Comparison of ENCODE assay signal across 2 cellular contexts in the genomic region with DNA sequence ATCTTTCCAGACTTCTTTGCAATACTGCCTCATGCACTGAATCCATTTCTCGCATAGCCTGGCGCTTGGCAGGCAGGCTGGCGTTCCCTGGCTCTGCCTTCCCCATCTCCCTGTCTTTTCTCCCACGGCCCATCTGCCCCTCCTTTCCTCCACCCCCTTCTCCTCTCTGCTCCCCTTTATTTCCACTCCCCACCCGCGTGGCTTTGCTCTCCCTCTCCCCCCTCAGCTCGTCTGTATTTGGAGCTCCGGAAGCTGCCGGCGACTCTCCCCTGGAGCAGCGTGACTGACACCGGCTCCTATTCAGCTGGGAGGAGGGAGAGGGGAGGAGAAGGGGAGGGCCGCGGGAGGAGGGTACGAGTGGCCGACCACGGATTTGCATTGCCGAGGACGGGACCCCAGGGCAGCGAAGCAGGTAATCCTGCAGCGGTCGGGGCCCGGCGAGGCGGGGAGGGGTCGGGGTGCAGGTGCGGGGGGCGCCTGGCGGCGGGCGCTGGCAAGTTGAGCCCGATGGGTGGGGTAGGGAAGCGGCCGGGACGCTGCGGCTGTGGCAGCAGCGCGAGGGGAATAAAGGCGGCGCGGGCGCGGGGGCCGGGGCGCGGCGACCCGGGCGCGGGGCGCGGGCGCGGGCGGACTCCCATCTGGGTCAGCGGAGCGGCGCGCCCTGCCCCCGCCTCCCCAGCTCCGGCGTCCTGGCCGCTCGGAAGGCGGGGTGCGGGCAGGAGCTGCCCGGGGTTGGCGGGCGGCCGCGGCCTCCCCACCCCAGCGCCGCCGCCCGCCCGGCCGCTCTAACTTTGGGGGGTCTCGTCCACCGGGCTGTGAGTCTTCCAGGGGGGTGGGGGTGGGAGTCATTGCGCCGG.
TF ChIP-seq lines count a peak whose summit lies in the region.

A gene with protein sequence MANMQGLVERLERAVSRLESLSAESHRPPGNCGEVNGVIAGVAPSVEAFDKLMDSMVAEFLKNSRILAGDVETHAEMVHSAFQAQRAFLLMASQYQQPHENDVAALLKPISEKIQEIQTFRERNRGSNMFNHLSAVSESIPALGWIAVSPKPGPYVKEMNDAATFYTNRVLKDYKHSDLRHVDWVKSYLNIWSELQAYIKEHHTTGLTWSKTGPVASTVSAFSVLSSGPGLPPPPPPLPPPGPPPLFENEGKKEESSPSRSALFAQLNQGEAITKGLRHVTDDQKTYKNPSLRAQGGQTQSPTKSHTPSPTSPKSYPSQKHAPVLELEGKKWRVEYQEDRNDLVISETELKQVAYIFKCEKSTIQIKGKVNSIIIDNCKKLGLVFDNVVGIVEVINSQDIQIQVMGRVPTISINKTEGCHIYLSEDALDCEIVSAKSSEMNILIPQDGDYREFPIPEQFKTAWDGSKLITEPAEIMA (plus strand): TSS at position 261 of the 857 bp plus-strand sequence. CDS start 27,961 bp downstream, outside the sequence.

TF ChIP-seq in H1, 55 proteins besides CTCF, POLR2A, EP300 and RAD21:
- no peak for TF ChIP-seq RXRA (IDR thresholded peaks at IDR 0.05; ENCODE audit: insufficient read depth, low read depth, low read length)
- peak; percentile 32; the same call in 1 of the 2 replicates for TF ChIP-seq KDM1A (IDR thresholded peaks at IDR 0.05; ENCODE audit: borderline replicate concordance, low read length)
- 0 out of 4 replicates have a peak, but pooled peaks of 1 of the 2 experiments have one; percentile 49 for TF ChIP-seq HDAC2 (IDR thresholded peaks at IDR 0.05; ENCODE audit: borderline replicate concordance in 1 of 2, low read depth in 2 of 2, low read length in 2 of 2)
- TF ChIP-seq MAFK (IDR thresholded peaks at IDR 0.05; ENCODE audit: low read depth, low read length), result no peak
- TF ChIP-seq SAP30 (IDR thresholded peaks at IDR 0.05; ENCODE audit: insufficient read depth, insufficient replicate concordance, low read length), result peak; percentile 54
- TF ChIP-seq, protein P1, sequence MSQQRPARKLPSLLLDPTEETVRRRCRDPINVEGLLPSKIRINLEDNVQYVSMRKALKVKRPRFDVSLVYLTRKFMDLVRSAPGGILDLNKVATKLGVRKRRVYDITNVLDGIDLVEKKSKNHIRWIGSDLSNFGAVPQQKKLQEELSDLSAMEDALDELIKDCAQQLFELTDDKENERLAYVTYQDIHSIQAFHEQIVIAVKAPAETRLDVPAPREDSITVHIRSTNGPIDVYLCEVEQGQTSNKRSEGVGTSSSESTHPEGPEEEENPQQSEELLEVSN (IDR thresholded peaks at IDR 0.05), result peak; percentile 50; the same call in 1 of the 2 replicates
- peak; percentile 61 for TF ChIP-seq ASH2L (IDR thresholded peaks at IDR 0.05; ENCODE audit: low read length)
- peak; percentile 42; the same call in 1 of the 2 replicates for TF ChIP-seq POLR2AphosphoS5 (IDR thresholded peaks at IDR 0.05; ENCODE audit: low read depth, low read length)
- TF ChIP-seq, protein P2, sequence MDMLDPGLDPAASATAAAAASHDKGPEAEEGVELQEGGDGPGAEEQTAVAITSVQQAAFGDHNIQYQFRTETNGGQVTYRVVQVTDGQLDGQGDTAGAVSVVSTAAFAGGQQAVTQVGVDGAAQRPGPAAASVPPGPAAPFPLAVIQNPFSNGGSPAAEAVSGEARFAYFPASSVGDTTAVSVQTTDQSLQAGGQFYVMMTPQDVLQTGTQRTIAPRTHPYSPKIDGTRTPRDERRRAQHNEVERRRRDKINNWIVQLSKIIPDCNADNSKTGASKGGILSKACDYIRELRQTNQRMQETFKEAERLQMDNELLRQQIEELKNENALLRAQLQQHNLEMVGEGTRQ (IDR thresholded peaks at IDR 0.05; ENCODE audit: low read length), result no peak
- peak; percentile 8; the same call in 1 of the 2 replicates for TF ChIP-seq RBBP5 (IDR thresholded peaks at IDR 0.05; ENCODE audit: borderline replicate concordance, low read depth, low read length)
- TF ChIP-seq, protein P3, sequence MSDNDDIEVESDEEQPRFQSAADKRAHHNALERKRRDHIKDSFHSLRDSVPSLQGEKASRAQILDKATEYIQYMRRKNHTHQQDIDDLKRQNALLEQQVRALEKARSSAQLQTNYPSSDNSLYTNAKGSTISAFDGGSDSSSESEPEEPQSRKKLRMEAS (IDR thresholded peaks at IDR 0.05), result peak; percentile 52
- TF ChIP-seq PHF8 (conservative IDR thresholded peaks at IDR 0.05; ENCODE audit: low read depth, low read length), result peak; percentile 60; the same call in 1 of the 2 replicates
- TF ChIP-seq SUZ12 (IDR thresholded peaks at IDR 0.05; ENCODE audit: low read length), result no peak

TF ChIP-seq in HepG2, 621 proteins besides CTCF, POLR2A, EP300 and RAD21 (continues in another document):
- no peak for TF ChIP-seq SIN3B (IDR thresholded peaks at IDR 0.05; ENCODE audit: low read length)
- no peak for TF ChIP-seq CCDC6 (CRISPR knock-in tag; IDR thresholded peaks at IDR 0.05)
- no peak for TF ChIP-seq ZKSCAN8 (CRISPR knock-in tag; IDR thresholded peaks at IDR 0.05; ENCODE audit: borderline replicate concordance)
- TF ChIP-seq, protein P4, sequence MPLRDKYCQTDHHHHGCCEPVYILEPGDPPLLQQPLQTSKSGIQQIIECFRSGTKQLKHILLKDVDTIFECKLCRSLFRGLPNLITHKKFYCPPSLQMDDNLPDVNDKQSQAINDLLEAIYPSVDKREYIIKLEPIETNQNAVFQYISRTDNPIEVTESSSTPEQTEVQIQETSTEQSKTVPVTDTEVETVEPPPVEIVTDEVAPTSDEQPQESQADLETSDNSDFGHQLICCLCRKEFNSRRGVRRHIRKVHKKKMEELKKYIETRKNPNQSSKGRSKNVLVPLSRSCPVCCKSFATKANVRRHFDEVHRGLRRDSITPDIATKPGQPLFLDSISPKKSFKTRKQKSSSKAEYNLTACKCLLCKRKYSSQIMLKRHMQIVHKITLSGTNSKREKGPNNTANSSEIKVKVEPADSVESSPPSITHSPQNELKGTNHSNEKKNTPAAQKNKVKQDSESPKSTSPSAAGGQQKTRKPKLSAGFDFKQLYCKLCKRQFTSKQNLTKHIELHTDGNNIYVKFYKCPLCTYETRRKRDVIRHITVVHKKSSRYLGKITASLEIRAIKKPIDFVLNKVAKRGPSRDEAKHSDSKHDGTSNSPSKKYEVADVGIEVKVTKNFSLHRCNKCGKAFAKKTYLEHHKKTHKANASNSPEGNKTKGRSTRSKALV (CRISPR knock-in tag; IDR thresholded peaks at IDR 0.05), result no peak
- no peak for TF ChIP-seq PPARG (CRISPR knock-in tag; conservative IDR thresholded peaks at IDR 0.05)
- TF ChIP-seq REXO4 (CRISPR knock-in tag; IDR thresholded peaks at IDR 0.05; ENCODE audit: borderline replicate concordance), result no peak
- TF ChIP-seq, protein P5, sequence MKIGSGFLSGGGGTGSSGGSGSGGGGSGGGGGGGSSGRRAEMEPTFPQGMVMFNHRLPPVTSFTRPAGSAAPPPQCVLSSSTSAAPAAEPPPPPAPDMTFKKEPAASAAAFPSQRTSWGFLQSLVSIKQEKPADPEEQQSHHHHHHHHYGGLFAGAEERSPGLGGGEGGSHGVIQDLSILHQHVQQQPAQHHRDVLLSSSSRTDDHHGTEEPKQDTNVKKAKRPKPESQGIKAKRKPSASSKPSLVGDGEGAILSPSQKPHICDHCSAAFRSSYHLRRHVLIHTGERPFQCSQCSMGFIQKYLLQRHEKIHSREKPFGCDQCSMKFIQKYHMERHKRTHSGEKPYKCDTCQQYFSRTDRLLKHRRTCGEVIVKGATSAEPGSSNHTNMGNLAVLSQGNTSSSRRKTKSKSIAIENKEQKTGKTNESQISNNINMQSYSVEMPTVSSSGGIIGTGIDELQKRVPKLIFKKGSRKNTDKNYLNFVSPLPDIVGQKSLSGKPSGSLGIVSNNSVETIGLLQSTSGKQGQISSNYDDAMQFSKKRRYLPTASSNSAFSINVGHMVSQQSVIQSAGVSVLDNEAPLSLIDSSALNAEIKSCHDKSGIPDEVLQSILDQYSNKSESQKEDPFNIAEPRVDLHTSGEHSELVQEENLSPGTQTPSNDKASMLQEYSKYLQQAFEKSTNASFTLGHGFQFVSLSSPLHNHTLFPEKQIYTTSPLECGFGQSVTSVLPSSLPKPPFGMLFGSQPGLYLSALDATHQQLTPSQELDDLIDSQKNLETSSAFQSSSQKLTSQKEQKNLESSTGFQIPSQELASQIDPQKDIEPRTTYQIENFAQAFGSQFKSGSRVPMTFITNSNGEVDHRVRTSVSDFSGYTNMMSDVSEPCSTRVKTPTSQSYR (CRISPR knock-in tag; IDR thresholded peaks at IDR 0.05; ENCODE audit: borderline replicate concordance), result no peak
- no peak for TF ChIP-seq MAFF (IDR thresholded peaks at IDR 0.05; ENCODE audit: low read depth, low read length)
- peak; percentile 57 for TF ChIP-seq ZNF350 (CRISPR knock-in tag; IDR thresholded peaks at IDR 0.05; ENCODE audit: borderline replicate concordance, low read depth)
- no peak for TF ChIP-seq SOX6 (IDR thresholded peaks at IDR 0.05)
- TF ChIP-seq SOX6 (CRISPR knock-in tag; IDR thresholded peaks at IDR 0.05), result peak; percentile 65
- no peak for TF ChIP-seq ZNF138 (CRISPR knock-in tag; IDR thresholded peaks at IDR 0.05; ENCODE audit: low read depth)
- TF ChIP-seq ZNF746 (CRISPR knock-in tag; IDR thresholded peaks at IDR 0.05), result peak; percentile 90
- TF ChIP-seq ZSCAN21 (CRISPR knock-in tag; IDR thresholded peaks at IDR 0.05; ENCODE audit: borderline replicate concordance), result no peak; the same call in 1 of the 2 replicates
- TF ChIP-seq, protein P6, sequence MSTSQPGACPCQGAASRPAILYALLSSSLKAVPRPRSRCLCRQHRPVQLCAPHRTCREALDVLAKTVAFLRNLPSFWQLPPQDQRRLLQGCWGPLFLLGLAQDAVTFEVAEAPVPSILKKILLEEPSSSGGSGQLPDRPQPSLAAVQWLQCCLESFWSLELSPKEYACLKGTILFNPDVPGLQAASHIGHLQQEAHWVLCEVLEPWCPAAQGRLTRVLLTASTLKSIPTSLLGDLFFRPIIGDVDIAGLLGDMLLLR (CRISPR knock-in tag; IDR thresholded peaks at IDR 0.05), result no peak
- no peak for TF ChIP-seq RBAK (CRISPR knock-in tag; IDR thresholded peaks at IDR 0.05)
- TF ChIP-seq, protein P7, sequence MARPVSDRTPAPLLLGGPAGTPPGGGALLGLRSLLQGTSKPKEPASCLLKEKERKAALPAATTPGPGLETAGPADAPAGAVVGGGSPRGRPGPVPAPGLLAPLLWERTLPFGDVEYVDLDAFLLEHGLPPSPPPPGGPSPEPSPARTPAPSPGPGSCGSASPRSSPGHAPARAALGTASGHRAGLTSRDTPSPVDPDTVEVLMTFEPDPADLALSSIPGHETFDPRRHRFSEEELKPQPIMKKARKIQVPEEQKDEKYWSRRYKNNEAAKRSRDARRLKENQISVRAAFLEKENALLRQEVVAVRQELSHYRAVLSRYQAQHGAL (CRISPR knock-in tag; IDR thresholded peaks at IDR 0.05; ENCODE audit: not compliant biosample characterization), result no peak
- TF ChIP-seq ZSCAN20 (CRISPR knock-in tag; IDR thresholded peaks at IDR 0.05; ENCODE audit: borderline replicate concordance), result no peak
- TF ChIP-seq, protein P8, sequence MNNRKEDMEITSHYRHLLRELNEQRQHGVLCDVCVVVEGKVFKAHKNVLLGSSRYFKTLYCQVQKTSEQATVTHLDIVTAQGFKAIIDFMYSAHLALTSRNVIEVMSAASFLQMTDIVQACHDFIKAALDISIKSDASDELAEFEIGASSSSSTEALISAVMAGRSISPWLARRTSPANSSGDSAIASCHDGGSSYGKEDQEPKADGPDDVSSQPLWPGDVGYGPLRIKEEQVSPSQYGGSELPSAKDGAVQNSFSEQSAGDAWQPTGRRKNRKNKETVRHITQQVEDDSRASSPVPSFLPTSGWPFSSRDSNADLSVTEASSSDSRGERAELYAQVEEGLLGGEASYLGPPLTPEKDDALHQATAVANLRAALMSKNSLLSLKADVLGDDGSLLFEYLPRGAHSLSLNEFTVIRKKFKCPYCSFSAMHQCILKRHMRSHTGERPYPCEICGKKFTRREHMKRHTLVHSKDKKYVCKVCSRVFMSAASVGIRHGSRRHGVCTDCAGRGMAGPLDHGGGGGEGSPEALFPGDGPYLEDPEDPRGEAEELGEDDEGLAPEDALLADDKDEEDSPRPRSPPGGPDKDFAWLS (CRISPR knock-in tag; IDR thresholded peaks at IDR 0.05; ENCODE audit: borderline replicate concordance), result no peak
- TF ChIP-seq WIZ (CRISPR knock-in tag; IDR thresholded peaks at IDR 0.05), result peak; percentile 51; the same call in 1 of the 2 replicates
- 0 out of 2 replicates have a peak, but pooled peaks have one; percentile 80 for TF ChIP-seq SP5 (CRISPR knock-in tag; IDR thresholded peaks at IDR 0.05; ENCODE audit: borderline replicate concordance, low read depth)
- TF ChIP-seq SNAPC2 (CRISPR knock-in tag; IDR thresholded peaks at IDR 0.05), result 0 out of 2 replicates have a peak, but pooled peaks have one; percentile 63
- TF ChIP-seq HDAC6 (IDR thresholded peaks at IDR 0.05; ENCODE audit: low read depth, low read length), result no peak
- no peak for TF ChIP-seq SUZ12 (IDR thresholded peaks at IDR 0.05; ENCODE audit: low read depth, low read length)
- TF ChIP-seq, protein P9, sequence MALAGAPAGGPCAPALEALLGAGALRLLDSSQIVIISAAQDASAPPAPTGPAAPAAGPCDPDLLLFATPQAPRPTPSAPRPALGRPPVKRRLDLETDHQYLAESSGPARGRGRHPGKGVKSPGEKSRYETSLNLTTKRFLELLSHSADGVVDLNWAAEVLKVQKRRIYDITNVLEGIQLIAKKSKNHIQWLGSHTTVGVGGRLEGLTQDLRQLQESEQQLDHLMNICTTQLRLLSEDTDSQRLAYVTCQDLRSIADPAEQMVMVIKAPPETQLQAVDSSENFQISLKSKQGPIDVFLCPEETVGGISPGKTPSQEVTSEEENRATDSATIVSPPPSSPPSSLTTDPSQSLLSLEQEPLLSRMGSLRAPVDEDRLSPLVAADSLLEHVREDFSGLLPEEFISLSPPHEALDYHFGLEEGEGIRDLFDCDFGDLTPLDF (CRISPR knock-in tag; IDR thresholded peaks at IDR 0.05), result no peak
- TF ChIP-seq ETV6 (CRISPR knock-in tag; conservative IDR thresholded peaks at IDR 0.05), result no peak
- no peak for TF ChIP-seq ZNF546 (CRISPR knock-in tag; conservative IDR thresholded peaks at IDR 0.05)
- TF ChIP-seq, protein P10, sequence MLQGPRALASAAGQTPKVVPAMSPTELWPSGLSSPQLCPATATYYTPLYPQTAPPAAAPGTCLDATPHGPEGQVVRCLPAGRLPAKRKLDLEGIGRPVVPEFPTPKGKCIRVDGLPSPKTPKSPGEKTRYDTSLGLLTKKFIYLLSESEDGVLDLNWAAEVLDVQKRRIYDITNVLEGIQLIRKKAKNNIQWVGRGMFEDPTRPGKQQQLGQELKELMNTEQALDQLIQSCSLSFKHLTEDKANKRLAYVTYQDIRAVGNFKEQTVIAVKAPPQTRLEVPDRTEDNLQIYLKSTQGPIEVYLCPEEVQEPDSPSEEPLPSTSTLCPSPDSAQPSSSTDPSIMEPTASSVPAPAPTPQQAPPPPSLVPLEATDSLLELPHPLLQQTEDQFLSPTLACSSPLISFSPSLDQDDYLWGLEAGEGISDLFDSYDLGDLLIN (CRISPR knock-in tag; IDR thresholded peaks at IDR 0.05; ENCODE audit: borderline replicate concordance), result no peak
- no peak for TF ChIP-seq ZNF468 (CRISPR knock-in tag; IDR thresholded peaks at IDR 0.05)
- TF ChIP-seq, protein P11, sequence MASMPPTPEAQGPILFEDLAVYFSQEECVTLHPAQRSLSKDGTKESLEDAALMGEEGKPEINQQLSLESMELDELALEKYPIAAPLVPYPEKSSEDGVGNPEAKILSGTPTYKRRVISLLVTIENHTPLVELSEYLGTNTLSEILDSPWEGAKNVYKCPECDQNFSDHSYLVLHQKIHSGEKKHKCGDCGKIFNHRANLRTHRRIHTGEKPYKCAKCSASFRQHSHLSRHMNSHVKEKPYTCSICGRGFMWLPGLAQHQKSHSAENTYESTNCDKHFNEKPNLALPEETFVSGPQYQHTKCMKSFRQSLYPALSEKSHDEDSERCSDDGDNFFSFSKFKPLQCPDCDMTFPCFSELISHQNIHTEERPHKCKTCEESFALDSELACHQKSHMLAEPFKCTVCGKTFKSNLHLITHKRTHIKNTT (CRISPR knock-in tag; IDR thresholded peaks at IDR 0.05), result no peak
- TF ChIP-seq ONECUT2 (CRISPR knock-in tag; IDR thresholded peaks at IDR 0.05), result no peak
- no peak for TF ChIP-seq NONO (IDR thresholded peaks at IDR 0.05)
- peak; percentile 70 for TF ChIP-seq NONO (CRISPR knock-in tag; conservative IDR thresholded peaks at IDR 0.05)
